ENCODE assay signal across 20 cellular contexts in the genomic region with DNA sequence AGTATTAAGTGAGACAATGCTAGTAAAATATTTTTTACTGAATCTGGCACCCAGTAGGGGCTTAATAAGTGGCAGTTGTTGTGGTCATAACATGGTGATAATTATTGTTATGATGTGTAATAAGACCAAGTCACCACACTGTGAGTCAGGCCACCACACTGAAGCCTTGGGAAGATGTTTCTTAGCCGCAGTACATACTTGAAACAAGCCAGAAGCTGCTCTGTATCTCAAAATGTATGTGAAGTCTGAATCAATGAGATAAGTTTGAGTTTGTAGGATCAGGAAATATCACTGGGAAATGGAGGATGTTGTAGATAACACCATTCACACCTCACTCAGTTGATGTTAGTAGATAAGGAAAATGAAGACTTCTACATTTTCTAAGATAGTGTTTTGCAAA.
"Had no signal": no experiment of that assay in that cellular context is flagged by ENCODE, and none has a peak within 500 bp of the region (broad histone marks: within the 10 kb centered on the region; RNA-seq: fewer than 3 reads in every experiment).

No MANE protein-coding gene starts in this region.

- H3K4me1 ChIP-seq: SJSA1 had no signal

- H3K4me3 ChIP-seq: SJSA1, SK-N-MC had no signal

- DNase-seq: Karpas-422, KBM-7, MV-4-11, NCI-H1048, NCI-H1105, NCI-H1417, NCI-H1436 treated with DMSO at 0.1 percent for 48 hours, NCI-H1694 treated with DMSO at 0.1 percent for 48 hours, NCI-H1930, NCI-H2081, NCI-H2107, NCI-H2227 treated with DMSO at 0.1 percent for 48 hours, NCI-H446, NCI-H510A, NCI-H524 treated with DMSO at 0.1 percent for 48 hours, NCI-H69, NCI-H774, SHP77 treated with DMSO at 0.1 percent for 48 hours had no signal

- H3K27ac ChIP-seq: SJSA1, SK-N-MC had no signal

- H3K27me3 ChIP-seq: SJSA1 had no signal

- H3K36me3 ChIP-seq: SJSA1 had no signal
